1 cellular context compared by ENCODE assay signal in genomic region chr2:47067788-47068407, GRCh38.
TF ChIP-seq lines count a peak whose summit lies in the region.

No MANE protein-coding gene starts in this region.

TF ChIP-seq in HepG2, 621 proteins besides CTCF, POLR2A, EP300 and RAD21 (continued from another document and continues in another):
- TF ChIP-seq MYC (CRISPR knock-in tag; IDR thresholded peaks at IDR 0.05; ENCODE audit: borderline replicate concordance), result no peak
- peak; percentile 36; the same call in 1 of the 2 replicates for TF ChIP-seq THAP11 (CRISPR knock-in tag; IDR thresholded peaks at IDR 0.05)
- no peak for TF ChIP-seq ZNF432 (CRISPR knock-in tag; IDR thresholded peaks at IDR 0.05; ENCODE audit: borderline replicate concordance)
- TF ChIP-seq ZBTB1 (CRISPR knock-in tag; IDR thresholded peaks at IDR 0.05; ENCODE audit: borderline replicate concordance), result no peak
- TF ChIP-seq NFYC (CRISPR knock-in tag; IDR thresholded peaks at IDR 0.05), result no peak
- no peak for TF ChIP-seq NFIC (IDR thresholded peaks at IDR 0.05; ENCODE audit: low read length)
- TF ChIP-seq TERF1 (CRISPR knock-in tag; IDR thresholded peaks at IDR 0.05), result no peak
- TF ChIP-seq SNAPC4 (CRISPR knock-in tag; IDR thresholded peaks at IDR 0.05), result no peak
- no peak for TF ChIP-seq REXO4 (CRISPR knock-in tag; IDR thresholded peaks at IDR 0.05; ENCODE audit: borderline replicate concordance)
- TF ChIP-seq ZNF567 (CRISPR knock-in tag; IDR thresholded peaks at IDR 0.05; ENCODE audit: borderline replicate concordance), result peak; percentile 45; the same call in 1 of the 2 replicates
- TF ChIP-seq ZNF768 (CRISPR knock-in tag; IDR thresholded peaks at IDR 0.05), result peak; percentile 10; the same call in 1 of the 2 replicates
- no peak for TF ChIP-seq TFDP2 (CRISPR knock-in tag; IDR thresholded peaks at IDR 0.05)
- no peak for TF ChIP-seq RNF219 (CRISPR knock-in tag; IDR thresholded peaks at IDR 0.05)
- TF ChIP-seq KDM1A (CRISPR knock-in tag; IDR thresholded peaks at IDR 0.05), result 0 out of 2 replicates have a peak, but pooled peaks have one; percentile 47
- TF ChIP-seq ZNF703 (CRISPR knock-in tag; IDR thresholded peaks at IDR 0.05; ENCODE audit: borderline replicate concordance), result no peak
- no peak for TF ChIP-seq POLR2G (IDR thresholded peaks at IDR 0.05; ENCODE audit: low read depth, low read length)
- TF ChIP-seq ZNF580 (CRISPR knock-in tag; IDR thresholded peaks at IDR 0.05; ENCODE audit: borderline replicate concordance, low read depth), result no peak
- no peak for TF ChIP-seq ZNF576 (CRISPR knock-in tag; IDR thresholded peaks at IDR 0.05)
- TF ChIP-seq TFAP4 (IDR thresholded peaks at IDR 0.05; ENCODE audit: borderline replicate concordance, low read depth), result no peak
- no peak for TF ChIP-seq ZNF83 (CRISPR knock-in tag; IDR thresholded peaks at IDR 0.05; ENCODE audit: borderline replicate concordance)
- TF ChIP-seq ZNF644 (CRISPR knock-in tag; IDR thresholded peaks at IDR 0.05; ENCODE audit: low read depth), result 0 out of 2 replicates have a peak, but pooled peaks have one; percentile 49
- no peak for TF ChIP-seq ZNF10 (CRISPR knock-in tag; IDR thresholded peaks at IDR 0.05; ENCODE audit: borderline replicate concordance, low read depth)
- no peak for TF ChIP-seq RFX3 (CRISPR knock-in tag; IDR thresholded peaks at IDR 0.05)
- no peak for TF ChIP-seq CHD4 (IDR thresholded peaks at IDR 0.05; ENCODE audit: borderline replicate concordance, low read length)
- no peak for TF ChIP-seq KLF16 (CRISPR knock-in tag; IDR thresholded peaks at IDR 0.05)
- TF ChIP-seq ZNF296 (CRISPR knock-in tag; conservative IDR thresholded peaks at IDR 0.05), result 0 out of 2 replicates have a peak, but pooled peaks have one; percentile 43
- no peak for TF ChIP-seq ZBTB2 (CRISPR knock-in tag; IDR thresholded peaks at IDR 0.05; ENCODE audit: low read depth)
- TF ChIP-seq ZNF747 (CRISPR knock-in tag; IDR thresholded peaks at IDR 0.05; ENCODE audit: borderline replicate concordance), result peak; percentile 63; the same call in 1 of the 2 replicates
- TF ChIP-seq ZSCAN30 (CRISPR knock-in tag; IDR thresholded peaks at IDR 0.05), result no peak
- no peak for TF ChIP-seq ZNF207 (IDR thresholded peaks at IDR 0.05; ENCODE audit: borderline replicate concordance)
- peak; percentile 49; the same call in 1 of the 2 replicates for TF ChIP-seq TRAFD1 (CRISPR knock-in tag; IDR thresholded peaks at IDR 0.05; ENCODE audit: borderline replicate concordance)
- TF ChIP-seq DNMT1 (CRISPR knock-in tag; IDR thresholded peaks at IDR 0.05), result no peak
- TF ChIP-seq TBP (CRISPR knock-in tag; IDR thresholded peaks at IDR 0.05), result no peak
- TF ChIP-seq JARID2 (CRISPR knock-in tag; IDR thresholded peaks at IDR 0.05; ENCODE audit: insufficient replicate concordance), result no peak
- no peak for TF ChIP-seq ZNF282 (IDR thresholded peaks at IDR 0.05; ENCODE audit: partially characterized antibody)
- no peak for TF ChIP-seq CHD2 (IDR thresholded peaks at IDR 0.05; ENCODE audit: low read depth, low read length)
- TF ChIP-seq ZBTB21 (CRISPR knock-in tag; IDR thresholded peaks at IDR 0.05), result no peak
- TF ChIP-seq RBM22 (optimal IDR thresholded peaks at IDR 0.05; ENCODE audit: low read length), result no peak
- no peak for TF ChIP-seq CENPBD1 (CRISPR knock-in tag; IDR thresholded peaks at IDR 0.05; ENCODE audit: borderline replicate concordance, low read depth)
- no peak; the same call in 1 of the 2 replicates for TF ChIP-seq MEIS1 (CRISPR knock-in tag; IDR thresholded peaks at IDR 0.05; ENCODE audit: borderline replicate concordance)
- TF ChIP-seq PRDM15 (CRISPR knock-in tag; IDR thresholded peaks at IDR 0.05), result no peak
- peak; percentile 96 for TF ChIP-seq ZMYM3 (CRISPR knock-in tag; IDR thresholded peaks at IDR 0.05)
- no peak for TF ChIP-seq ZNF713 (CRISPR knock-in tag; IDR thresholded peaks at IDR 0.05)
- TF ChIP-seq ZNF589 (CRISPR knock-in tag; conservative IDR thresholded peaks at IDR 0.05), result no peak
- TF ChIP-seq TAF15 (IDR thresholded peaks at IDR 0.05; ENCODE audit: low read depth, low read length, poor library complexity, severe bottlenecking), result no peak
- TF ChIP-seq ZNF652 (CRISPR knock-in tag; IDR thresholded peaks at IDR 0.05; ENCODE audit: borderline replicate concordance, low read depth), result no peak
- TF ChIP-seq ZFP41 (CRISPR knock-in tag; IDR thresholded peaks at IDR 0.05; ENCODE audit: borderline replicate concordance), result no peak
